In the genomic region with DNA sequence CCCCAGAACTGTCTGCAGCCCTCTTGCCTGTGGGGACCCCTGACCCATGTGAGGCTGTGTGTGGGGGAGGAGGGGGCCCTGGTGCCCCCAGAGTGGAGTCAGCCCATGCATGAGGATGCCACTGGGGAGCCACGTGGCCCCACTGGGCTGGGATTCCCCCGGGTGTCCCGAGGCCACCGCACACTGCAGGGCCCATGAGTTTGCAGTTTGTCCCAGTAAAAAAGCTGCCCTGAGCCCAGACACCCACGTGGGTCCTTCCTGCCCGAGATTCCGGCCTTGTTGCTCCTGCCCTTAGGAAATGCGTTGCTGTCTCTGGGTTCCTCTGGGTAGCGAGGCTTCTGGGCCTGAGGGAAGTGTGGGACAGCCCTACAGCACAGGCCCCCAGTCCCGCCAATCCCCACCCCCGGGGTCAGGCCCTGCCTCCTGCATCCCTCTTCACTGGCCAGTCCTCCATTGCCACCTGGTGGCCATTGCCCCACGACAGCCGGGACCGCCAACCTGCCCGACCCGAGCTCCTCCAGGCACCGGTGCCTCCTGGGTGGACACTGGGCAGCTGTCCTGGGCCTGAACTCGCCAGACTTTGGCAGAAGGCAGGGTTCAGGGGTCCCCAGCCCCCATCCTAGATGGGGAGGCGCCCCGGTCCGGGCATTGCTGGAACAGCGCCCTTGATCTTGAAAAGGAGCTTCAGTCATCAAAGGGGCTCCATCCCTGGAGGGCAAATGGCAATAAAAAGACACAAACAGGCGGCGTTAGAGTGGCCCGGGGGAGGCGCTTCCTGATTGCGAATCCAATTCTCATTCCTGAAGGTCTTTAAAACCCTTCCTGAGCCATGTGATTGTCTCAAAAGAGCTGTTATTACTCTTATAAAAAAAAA, we compare ENCODE assay signal across 7 cellular contexts. TPM values are rescaled to one million over a fixed set of nuclear protein-coding genes. Genes with fewer than 3 reads are reported as not detected.
A peak's percentile ranks its signal among the peaks of the same experiment; 100 is the strongest.
DNase-seq lines count a peak whose midpoint lies in the region; ATAC-seq and TF ChIP-seq lines count a peak whose summit lies in the region.

No MANE protein-coding gene starts in this region.

- no peaks in the 10 kb centered on the region for H3K4me1 Mint-ChIP-seq in chondrocyte (ENCODE audit: low read depth)

- H3K36me3 Mint-ChIP-seq in chondrocyte (ENCODE audit: low read depth) = no peaks in the 10 kb centered on the region

- peak; percentile 30 for DNase-seq in NCI-H2171 treated with DMSO at 0.1 percent for 48 hours (lab: John Stamatoyannopoulos, UW)
- DNase-seq in activated CD4-positive, alpha-beta T cell treated with anti-CD3 and anti-CD28 coated beads for 4 hours = peak; percentile 58 to 69
- no peak for DNase-seq in chondrocyte (ENCODE audit: low spot score)
- DNase-seq in left kidney (ENCODE audit: low read depth, low spot score) = peak; percentile 85
- DNase-seq in stimulated activated CD4-positive, alpha-beta T cell treated with anti-CD3 and anti-CD28 coated beads, Interleukin-4, amount 100 ng/mL, for 48 hours (ENCODE audit: low read depth in 2 of 2) = peak; percentile 61 to 66

- ATAC-seq in HG03280 (IDR thresholded peaks at IDR 0.05; ENCODE audit: unreplicated experiment) = no peak

- peaks cover 32% of the 10 kb centered on the region for H3K27me3 Mint-ChIP-seq in chondrocyte (ENCODE audit: low read depth)

- no peak overlapping the region for H3K27ac Mint-ChIP-seq in chondrocyte (ENCODE audit: unreplicated experiment)

- H3K9me3 Mint-ChIP-seq in chondrocyte (ENCODE audit: low read depth) = no peaks in the 10 kb centered on the region

- TF ChIP-seq CTCF in GM12873 (IDR thresholded peaks at IDR 0.05; ENCODE audit: insufficient read depth, low read depth, low read length, missing control alignments) (peak; percentile 73), chondrocyte (IDR thresholded peaks at IDR 0.05) (peak; percentile 93)

- no peak overlapping the region for H3K4me3 Mint-ChIP-seq in chondrocyte (ENCODE audit: unreplicated experiment)

RNA-seq across cellular contexts. Expression of a gene that starts 15.6 kb away (rescaled TPM):
- total RNA-seq in chondrocyte = not detected in 3 replicates

RNA-seq across cellular contexts. Expression of a gene that starts 40.6 kb away (rescaled TPM):
- total RNA-seq in chondrocyte = 0.54 to 1.2 TPM (median 0.75 TPM) in 3 replicates
